2 cellular contexts compared by ENCODE assay signal in genomic region chr16:86781046-86781445, GRCh38.
TF ChIP-seq lines count a peak whose summit lies in the region.

No MANE protein-coding gene starts in this region.

TF ChIP-seq in HCT116, 20 proteins besides CTCF, POLR2A, EP300 and RAD21 (continued from another document):
- no peak for TF ChIP-seq REST (IDR thresholded peaks at IDR 0.05; ENCODE audit: low read depth)
- TF ChIP-seq ZFX (IDR thresholded peaks at IDR 0.05) = no peak
- TF ChIP-seq JUND (IDR thresholded peaks at IDR 0.05) = no peak
- no peak for TF ChIP-seq MAX (IDR thresholded peaks at IDR 0.05)
- TF ChIP-seq SIN3A (IDR thresholded peaks at IDR 0.05; ENCODE audit: low read depth) = no peak
- no peak for TF ChIP-seq EGR1 (IDR thresholded peaks at IDR 0.05; ENCODE audit: low read depth)
- TF ChIP-seq ATF3 (IDR thresholded peaks at IDR 0.05) = no peak
- TF ChIP-seq SRF (IDR thresholded peaks at IDR 0.05; ENCODE audit: low read depth) = no peak
- TF ChIP-seq ZBTB33 (IDR thresholded peaks at IDR 0.05; ENCODE audit: extremely low read depth, insufficient replicate concordance, low read length) = no peak
- TF ChIP-seq TCF7L2 (IDR thresholded peaks at IDR 0.05; ENCODE audit: borderline replicate concordance, extremely low read depth, insufficient read depth, insufficient read length) = no peak
- no peak for TF ChIP-seq EZH2 (IDR thresholded peaks at IDR 0.05)
- no peak for TF ChIP-seq SP1 (IDR thresholded peaks at IDR 0.05; ENCODE audit: low read depth)

TF ChIP-seq in WTC11, 78 proteins besides CTCF, POLR2A, EP300 and RAD21 (continued from another document):
- TF ChIP-seq STAT6 (CRISPR knock-in tag; conservative IDR thresholded peaks at IDR 0.05; ENCODE audit: low read depth) (no peak), MLX (CRISPR knock-in tag; IDR thresholded peaks at IDR 0.05) (no peak), NR3C1 (CRISPR knock-in tag; conservative IDR thresholded peaks at IDR 0.05; ENCODE audit: low read depth) (no peak), USF1 (CRISPR knock-in tag; IDR thresholded peaks at IDR 0.05) (no peak), TEAD4 (CRISPR knock-in tag; IDR thresholded peaks at IDR 0.05) (no peak), ATF2 (CRISPR knock-in tag; IDR thresholded peaks at IDR 0.05; ENCODE audit: borderline replicate concordance, low read depth) (no peak), FOXP1 (CRISPR knock-in tag; IDR thresholded peaks at IDR 0.05; ENCODE audit: borderline replicate concordance) (no peak), RELA (CRISPR knock-in tag; IDR thresholded peaks at IDR 0.05; ENCODE audit: borderline replicate concordance) (no peak), GTF2I (CRISPR knock-in tag; conservative IDR thresholded peaks at IDR 0.05) (no peak), SMAD4 (CRISPR knock-in tag; IDR thresholded peaks at IDR 0.05) (no peak), EMX1 (CRISPR knock-in tag; IDR thresholded peaks at IDR 0.05) (no peak), OVOL2 (CRISPR knock-in tag; IDR thresholded peaks at IDR 0.05; ENCODE audit: borderline replicate concordance) (no peak), MYBL2 (CRISPR knock-in tag; IDR thresholded peaks at IDR 0.05) (no peak), ZNF396 (CRISPR knock-in tag; IDR thresholded peaks at IDR 0.05; ENCODE audit: borderline replicate concordance) (no peak), ATF1 (CRISPR knock-in tag; IDR thresholded peaks at IDR 0.05) (no peak), PRRX2 (CRISPR knock-in tag; IDR thresholded peaks at IDR 0.05) (no peak)
TF ChIP-seq in WTC11: peak in this region for 0.
